Comparison of ENCODE assay signal across 8 cellular contexts in the genomic region with DNA sequence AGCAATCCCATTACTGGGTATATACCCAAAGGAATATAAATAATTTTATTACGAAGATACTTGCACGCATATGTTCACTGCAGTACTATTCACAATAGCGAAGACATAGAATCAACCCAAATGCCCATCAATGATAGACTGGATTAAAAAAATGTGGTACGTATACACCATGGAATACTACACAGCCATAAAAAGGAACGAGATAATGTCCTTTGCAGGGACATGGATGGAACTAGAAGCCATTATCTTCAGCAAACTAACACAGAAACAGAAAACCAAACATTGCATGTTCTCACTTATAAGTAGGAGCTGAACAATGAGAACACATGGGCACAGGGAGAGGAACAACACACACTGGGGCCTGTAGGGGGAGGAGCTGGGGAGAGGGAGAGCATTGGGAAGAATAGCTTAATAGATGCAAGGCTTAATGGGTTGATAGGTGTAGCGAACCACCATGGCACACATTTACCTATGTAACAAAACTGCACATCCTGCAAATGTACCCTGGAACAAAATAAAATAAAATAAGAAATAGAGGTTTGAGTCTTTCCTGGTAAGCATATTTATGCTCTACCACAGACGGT. TPM values are rescaled to one million over a fixed set of nuclear protein-coding genes. Genes with fewer than 3 reads are reported as not detected.
DNase-seq lines count a peak whose midpoint lies in the region; ATAC-seq and TF ChIP-seq lines count a peak whose summit lies in the region.
"Not testable (repeated sequence)": the region's sequence is repeated elsewhere in the genome, so short reads cannot be mapped to it uniquely, and the experiment has no call there.

No MANE protein-coding gene starts in this region.

- H3K27me3 Mint-ChIP-seq in CD8-positive, alpha-beta T cell (ENCODE audit: low read depth); activated CD4-positive, alpha-beta memory T cell treated with anti-CD3 and anti-CD28 coated beads for 36 hours; glutamatergic neuron (ENCODE audit: unreplicated experiment); naive thymus-derived CD4-positive, alpha-beta T cell; stimulated activated memory B cell treated with anti-CD40 and anti-IgM and Interleukin-4, amounts not matched to agents 10 μg/mL and 1 μg/mL and 100 μg/mL, for 72 hours: not testable (repeated sequence)
- H3K27me3 Mint-ChIP-seq in brain: peaks cover 12% of the 10 kb centered on the region

- CTCF ChIA-PET in CD8-positive, alpha-beta T cell (lab: Charles Lee): interaction anchor here (0.6 to 1.1 kb wide), 2 partner anchors 287 to 410 kb away, joined by 3 to 5 read pairs; no protein-coding TSS in a partner anchor
- CTCF ChIA-PET in PC-3 (lab: Charles Lee): interaction anchor here (1.1 kb wide), 1 partner anchor 168 kb away, joined by 4 read pairs; no protein-coding TSS in a partner anchor
- CTCF ChIA-PET in activated CD4-positive, alpha-beta memory T cell treated with anti-CD3 and anti-CD28 coated beads for 36 hours (lab: Charles Lee): interaction anchor here (1.8 to 3.3 kb wide), 2 partner anchors 21 to 168 kb away, joined by 5 to 26 read pairs; a partner anchor contains a TSS
- CTCF ChIA-PET in naive thymus-derived CD4-positive, alpha-beta T cell (lab: Charles Lee): interaction anchor here (0.7 kb wide), 1 partner anchor 264 kb away, joined by 3 read pairs; no protein-coding TSS in a partner anchor

- peaks cover 35% of the 10 kb centered on the region for H3K36me3 Mint-ChIP-seq in CD8-positive, alpha-beta T cell
- peaks cover 23% of the 10 kb centered on the region for H3K36me3 Mint-ChIP-seq in activated CD4-positive, alpha-beta memory T cell treated with anti-CD3 and anti-CD28 coated beads for 36 hours
- peaks cover 28% of the 10 kb centered on the region for H3K36me3 Mint-ChIP-seq in brain
- H3K36me3 Mint-ChIP-seq in glutamatergic neuron (ENCODE audit: unreplicated experiment): not testable (repeated sequence)
- peaks cover 0 to 18% (median 12%) of the 10 kb centered on the region in 5 donors for H3K36me3 Mint-ChIP-seq in naive thymus-derived CD4-positive, alpha-beta T cell
- peaks cover 18% of the 10 kb centered on the region for H3K36me3 Mint-ChIP-seq in stimulated activated memory B cell treated with anti-CD40 and anti-IgM and Interleukin-4, amounts not matched to agents 10 μg/mL and 1 μg/mL and 100 μg/mL, for 72 hours

- H2AFZ ChIP-seq in PC-3 (ENCODE audit: low read length): peak overlapping the region; percentile 100

- peak overlapping the region; percentile 99 for H3K27ac Mint-ChIP-seq in CD8-positive, alpha-beta T cell
- H3K27ac Mint-ChIP-seq in activated CD4-positive, alpha-beta memory T cell treated with anti-CD3 and anti-CD28 coated beads for 36 hours: peak overlapping the region; percentile 96
- peak overlapping the region; percentile 99 for H3K27ac Mint-ChIP-seq in brain
- H3K27ac Mint-ChIP-seq in glutamatergic neuron (ENCODE audit: unreplicated experiment): peak overlapping the region; percentile 94
- peak overlapping the region; percentile 93 to 100 (median 99) for H3K27ac Mint-ChIP-seq in naive thymus-derived CD4-positive, alpha-beta T cell
- H3K27ac Mint-ChIP-seq in stimulated activated memory B cell treated with anti-CD40 and anti-IgM and Interleukin-4, amounts not matched to agents 10 μg/mL and 1 μg/mL and 100 μg/mL, for 72 hours: peak overlapping the region; percentile 99

- not testable (repeated sequence) for H3K4me3 ChIP-seq in CD8-positive, alpha-beta T cell (ENCODE audit: low read depth, low read length)
- H3K4me3 ChIP-seq in PC-3 (ENCODE audit: low read length): peak overlapping the region; percentile 82
- peak overlapping the region; percentile 67 for H3K4me3 ChIP-seq in naive thymus-derived CD4-positive, alpha-beta T cell (ENCODE audit: low read length)

- H3K4me1 Mint-ChIP-seq in CD8-positive, alpha-beta T cell (ENCODE audit: low read depth): peaks cover 40% of the 10 kb centered on the region
- peaks cover 43% of the 10 kb centered on the region for H3K4me1 Mint-ChIP-seq in activated CD4-positive, alpha-beta memory T cell treated with anti-CD3 and anti-CD28 coated beads for 36 hours (ENCODE audit: low read depth)
- H3K4me1 Mint-ChIP-seq in brain: peaks cover 44% of the 10 kb centered on the region
- not testable (repeated sequence) for H3K4me1 Mint-ChIP-seq in glutamatergic neuron (ENCODE audit: low read depth, unreplicated experiment)
- peaks cover 12 to 46% (median 34%) of the 10 kb centered on the region in 7 donors for H3K4me1 Mint-ChIP-seq in naive thymus-derived CD4-positive, alpha-beta T cell
- peaks cover 33% of the 10 kb centered on the region for H3K4me1 Mint-ChIP-seq in stimulated activated memory B cell treated with anti-CD40 and anti-IgM and Interleukin-4, amounts not matched to agents 10 μg/mL and 1 μg/mL and 100 μg/mL, for 72 hours

- intact Hi-C loops in CD8-positive, alpha-beta T cell (cut with DNase I, micrococcal nuclease): loop anchor here (1.0 to 10.0 kb wide), 7 partner anchors 21 to 1102 kb away; a partner anchor contains a TSS
- intact Hi-C loops in PC-3 (cut with micrococcal nuclease): loop anchor here (5.0 kb wide), 2 partner anchors 51 to 151 kb away; a partner anchor contains a TSS
- intact Hi-C loops in activated CD4-positive, alpha-beta memory T cell treated with anti-CD3 and anti-CD28 coated beads for 36 hours (cut with micrococcal nuclease): loop anchor here (5.0 to 10.0 kb wide), 2 partner anchors 151 to 268 kb away; a partner anchor contains a TSS
- intact Hi-C loops in naive thymus-derived CD4-positive, alpha-beta T cell (cut with micrococcal nuclease): loop anchor here (1.0 to 5.0 kb wide), 8 partner anchors 9 to 1102 kb away; a partner anchor contains a TSS

- peak overlapping the region; percentile 90 for H3K4me2 ChIP-seq in PC-3 (ENCODE audit: low read length)

- not testable (repeated sequence) for H3K9me2 ChIP-seq in PC-3 (replicated peaks; ENCODE audit: low read length)

- H3K27me3 ChIP-seq in CD8-positive, alpha-beta T cell (ENCODE audit: insufficient read depth, low read length); PC-3 (ENCODE audit: low read length); naive thymus-derived CD4-positive, alpha-beta T cell (ENCODE audit: control insufficient read depth in 2 of 2, insufficient read depth in 2 of 2, low read length in 2 of 2): not testable (repeated sequence)

- not testable (repeated sequence) for DNase-seq in CD8-positive, alpha-beta T cell; activated CD4-positive, alpha-beta memory T cell treated with anti-CD3 and anti-CD28 coated beads for 36 hours; glutamatergic neuron; naive thymus-derived CD4-positive, alpha-beta T cell
- DNase-seq in HT1080 (ENCODE audit: low read depth) (peak; percentile 5), PC-3 (peak; percentile 16)

- H3F3A ChIP-seq in PC-3 (ENCODE audit: low read length, unreplicated experiment): not testable (repeated sequence)

- ATAC-seq in CD8-positive, alpha-beta T cell; PC-3; naive thymus-derived CD4-positive, alpha-beta T cell; stimulated activated memory B cell treated with anti-CD40 and anti-IgM and Interleukin-4, amounts not matched to agents 10 μg/mL and 1 μg/mL and 100 μg/mL, for 72 hours: not testable (repeated sequence)

- TF ChIP-seq CTCF in CD8-positive, alpha-beta T cell (IDR thresholded peaks at IDR 0.05); PC-3 (conservative IDR thresholded peaks at IDR 0.05; ENCODE audit: low read depth, low read length); brain (conservative IDR thresholded peaks at IDR 0.05); glutamatergic neuron (IDR thresholded peaks at IDR 0.05; ENCODE audit: partially characterized antibody, unreplicated experiment): not testable (repeated sequence)

- H3K27ac ChIP-seq in CD8-positive, alpha-beta T cell (ENCODE audit: low read depth, low read length): peak overlapping the region; percentile 86
- not testable (repeated sequence) for H3K27ac ChIP-seq in PC-3 (ENCODE audit: low read length)
- H3K27ac ChIP-seq in naive thymus-derived CD4-positive, alpha-beta T cell (ENCODE audit: low read depth, low read length): peak overlapping the region; percentile 91

- H4K20me1 ChIP-seq in PC-3 (ENCODE audit: low read length): not testable (repeated sequence)

- peak overlapping the region; percentile 99 for H3K4me3 Mint-ChIP-seq in CD8-positive, alpha-beta T cell
- peak overlapping the region; percentile 99 for H3K4me3 Mint-ChIP-seq in activated CD4-positive, alpha-beta memory T cell treated with anti-CD3 and anti-CD28 coated beads for 36 hours
- H3K4me3 Mint-ChIP-seq in brain: peak overlapping the region; percentile 99 to 100 (median 100)
- H3K4me3 Mint-ChIP-seq in glutamatergic neuron (ENCODE audit: unreplicated experiment): peak overlapping the region; percentile 99
- peak overlapping the region; percentile 90 to 100 (median 99) for H3K4me3 Mint-ChIP-seq in naive thymus-derived CD4-positive, alpha-beta T cell
- peak overlapping the region; percentile 100 for H3K4me3 Mint-ChIP-seq in stimulated activated memory B cell treated with anti-CD40 and anti-IgM and Interleukin-4, amounts not matched to agents 10 μg/mL and 1 μg/mL and 100 μg/mL, for 72 hours

- peak overlapping the region; percentile 89; the same call in 1 of the 2 replicates for H3K9ac ChIP-seq in PC-3 (ENCODE audit: low read length)

- POLR2A ChIA-PET in CD8-positive, alpha-beta T cell (lab: Charles Lee): interaction anchor here (0.9 to 1.7 kb wide), 5 partner anchors 9 to 401 kb away, joined by 3 to 9 read pairs (median 5); a partner anchor contains a TSS
- POLR2A ChIA-PET in PC-3 (lab: Charles Lee; ENCODE audit: unreplicated experiment): interaction anchor here (0.7 kb wide), 1 partner anchor 274 kb away, joined by 3 read pairs; no protein-coding TSS in a partner anchor
- POLR2A ChIA-PET in activated CD4-positive, alpha-beta memory T cell treated with anti-CD3 and anti-CD28 coated beads for 36 hours (lab: Charles Lee): interaction anchor here (0.8 to 1.1 kb wide), 2 partner anchors 22 to 64 kb away, joined by 3 read pairs; a partner anchor contains a TSS
- POLR2A ChIA-PET in naive thymus-derived CD4-positive, alpha-beta T cell (lab: Charles Lee): interaction anchor here (0.6 to 3.0 kb wide), 12 partner anchors 8 to 456 kb away, joined by 3 to 32 read pairs (median 4); a partner anchor contains a TSS

- H3K36me3 ChIP-seq in CD8-positive, alpha-beta T cell (ENCODE audit: insufficient read depth, low read length): peaks cover 13% of the 10 kb centered on the region
- peaks cover 20% of the 10 kb centered on the region for H3K36me3 ChIP-seq in PC-3 (ENCODE audit: low read depth, low read length)
- peaks cover 0 to 33% (median 16%) of the 10 kb centered on the region in 3 experiments for H3K36me3 ChIP-seq in naive thymus-derived CD4-positive, alpha-beta T cell (ENCODE audit: control insufficient read depth in 2 of 3, insufficient read depth in 3 of 3, low read length in 3 of 3)

- peaks cover 35% of the 10 kb centered on the region for H3K79me2 ChIP-seq in PC-3 (ENCODE audit: low read length)

- not testable (repeated sequence) for H3K9me3 Mint-ChIP-seq in CD8-positive, alpha-beta T cell; activated CD4-positive, alpha-beta memory T cell treated with anti-CD3 and anti-CD28 coated beads for 36 hours; brain; glutamatergic neuron (ENCODE audit: unreplicated experiment); naive thymus-derived CD4-positive, alpha-beta T cell; stimulated activated memory B cell treated with anti-CD40 and anti-IgM and Interleukin-4, amounts not matched to agents 10 μg/mL and 1 μg/mL and 100 μg/mL, for 72 hours

- H3K9me3 ChIP-seq in CD8-positive, alpha-beta T cell (ENCODE audit: low read length); PC-3 (ENCODE audit: low read length); naive thymus-derived CD4-positive, alpha-beta T cell (ENCODE audit: control insufficient read depth in 2 of 3, low read length in 3 of 3): not testable (repeated sequence)

- H3K4me1 ChIP-seq in CD8-positive, alpha-beta T cell (ENCODE audit: insufficient read depth, low read length): peaks cover 13% of the 10 kb centered on the region
- H3K4me1 ChIP-seq in PC-3 (ENCODE audit: insufficient read depth, low read length): not testable (repeated sequence)
- peaks cover 12 to 17% of the 10 kb centered on the region in 2 donors for H3K4me1 ChIP-seq in naive thymus-derived CD4-positive, alpha-beta T cell (ENCODE audit: control insufficient read depth in 2 of 2, insufficient read depth in 2 of 2, low read length in 2 of 2)

- not testable (repeated sequence) for BruUV-seq in PC-3 (replicated peaks; lab: Mats Ljungman, UMichigan)

RNA-seq across cellular contexts. Expression of a gene that starts 0.8 kb away (rescaled TPM):
- total RNA-seq in CD8-positive, alpha-beta T cell: 10 to 100 TPM; 47.9 to 58.5 TPM
- total RNA-seq in HT1080 (2014; rRNA removed; shearing (Covaris generic)): 48.6 and 61.7 TPM in 2 replicates
- polyA plus RNA-seq in HT1080 (2015; cell fraction: cytosol; rRNA removed): 66.8 and 76.0 TPM in 2 replicates
- polyA plus RNA-seq in HT1080 (2015; cell fraction: nucleus; rRNA removed): 36.5 and 40.0 TPM in 2 replicates
- total RNA-seq in PC-3 (2014; rRNA removed) (44.1 and 56.3 TPM in 2 replicates), glutamatergic neuron (ENCODE audit: unreplicated experiment) (93.7 TPM)
- total RNA-seq in activated CD4-positive, alpha-beta memory T cell treated with anti-CD3 and anti-CD28 coated beads for 36 hours: 10 to 100 TPM; 67.5 to 70.4 TPM
- 55.3 TPM for polyA plus RNA-seq in brain (ENCODE audit: insufficient read depth, low read depth, low replicate concordance)
- total RNA-seq in naive thymus-derived CD4-positive, alpha-beta T cell: 10 to 100 TPM; 32.5 to 56.0 (median 51.5) TPM
- polyA plus RNA-seq in naive thymus-derived CD4-positive, alpha-beta T cell: 10 to 100 TPM; 56.2 to 58.4 TPM

RNA-seq across cellular contexts. Expression of a gene that starts 22.0 kb away (rescaled TPM):
- total RNA-seq in CD8-positive, alpha-beta T cell: 10 to 100 TPM; 38.8 to 39.1 TPM
- 3.5 and 4.6 TPM in 2 replicates for total RNA-seq in HT1080 (2014; rRNA removed; shearing (Covaris generic))
- 7.0 and 10.4 TPM in 2 replicates for polyA plus RNA-seq in HT1080 (2015; cell fraction: cytosol; rRNA removed)
- polyA plus RNA-seq in HT1080 (2015; cell fraction: nucleus; rRNA removed): 20.1 and 25.4 TPM in 2 replicates
- 6.8 and 7.0 TPM in 2 replicates for total RNA-seq in PC-3 (2014; rRNA removed)
- 10 to 100 TPM; 14.1 to 15.9 TPM for total RNA-seq in activated CD4-positive, alpha-beta memory T cell treated with anti-CD3 and anti-CD28 coated beads for 36 hours
- 4.7 TPM for polyA plus RNA-seq in brain (ENCODE audit: insufficient read depth, low read depth, low replicate concordance)
- 15.8 TPM for total RNA-seq in glutamatergic neuron (ENCODE audit: unreplicated experiment)
- 100 to 1,000 TPM in 1 of 5 experiments, 10 to 100 TPM in 4; 15.1 to 112 (median 22.9) TPM for total RNA-seq in naive thymus-derived CD4-positive, alpha-beta T cell
- 10 to 100 TPM in 1 of 2 donors, 1 to 10 TPM in 1; 7.0 to 10.6 TPM for polyA plus RNA-seq in naive thymus-derived CD4-positive, alpha-beta T cell
